18 cellular contexts compared by ENCODE assay signal in the genomic region with DNA sequence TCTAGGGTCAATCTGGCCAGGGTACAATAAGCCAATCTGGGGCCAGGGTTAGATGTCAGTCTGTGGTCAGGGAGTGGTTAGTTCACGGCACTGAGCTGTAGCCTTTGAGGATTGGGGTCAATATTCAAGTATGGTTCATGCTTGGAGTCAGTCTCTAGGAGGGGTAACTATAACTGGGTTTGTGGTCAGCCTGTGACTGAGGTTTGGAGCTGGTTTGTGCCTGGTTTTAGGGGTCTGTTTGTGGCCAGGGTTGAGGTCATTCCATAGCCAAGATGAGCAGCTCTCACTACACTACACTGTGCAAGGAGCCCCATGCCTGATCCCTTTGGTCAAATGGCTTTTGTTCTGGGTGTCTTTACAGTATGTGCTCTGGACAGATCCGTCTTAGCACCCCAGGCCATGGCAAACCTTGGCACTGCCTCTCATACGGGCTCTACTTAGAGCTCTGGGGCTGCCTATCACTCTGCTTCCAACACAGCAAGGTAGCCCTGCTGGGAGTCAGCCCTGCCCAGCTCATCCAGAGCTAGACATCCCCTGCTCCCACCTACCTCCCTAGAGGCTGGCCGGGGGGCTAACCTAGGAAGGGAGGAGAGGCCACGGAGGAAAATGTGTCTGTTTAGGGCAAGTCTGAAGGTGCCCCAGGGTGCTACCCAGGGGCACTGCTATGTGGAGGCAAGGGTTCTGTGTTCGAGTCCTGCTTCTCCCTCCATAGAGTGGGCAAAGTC.
DNase-seq lines count a peak whose midpoint lies in the region; ATAC-seq, FAIRE-seq and TF ChIP-seq lines count a peak whose summit lies in the region.
"Had no signal": no experiment of that assay in that cellular context is flagged by ENCODE, and none has a peak within 500 bp of the region (broad histone marks: within the 10 kb centered on the region; RNA-seq: fewer than 3 reads in every experiment).

No MANE protein-coding gene starts in this region.

- peaks cover 6% of the 10 kb centered on the region; the same call in 1 of the 2 replicates for H3K9me1 ChIP-seq in IMR-90 (ENCODE audit: insufficient read depth, low read length)

- H3K4me1 Mint-ChIP-seq in endodermal cell: peaks cover 15% of the 10 kb centered on the region
- H3K4me1 Mint-ChIP-seq in osteocyte (ENCODE audit: unreplicated experiment): peaks cover 89% of the 10 kb centered on the region
- H3K4me1 Mint-ChIP-seq: CD8-positive, alpha-beta memory T cell had no signal

- POLR2A ChIA-PET in IMR-90 (lab: Charles Lee; ENCODE audit: unreplicated experiment): no interaction called here

- H3K36me3 Mint-ChIP-seq in endodermal cell (ENCODE audit: low read depth) (no peaks in the 10 kb centered on the region), osteocyte (ENCODE audit: unreplicated experiment) (no peaks in the 10 kb centered on the region)
- H3K36me3 Mint-ChIP-seq: CD8-positive, alpha-beta memory T cell had no signal

- TF ChIP-seq CTCF in IMR-90 (conservative IDR thresholded peaks at IDR 0.05; ENCODE audit: low read depth, low read length) (no peak), endodermal cell (conservative IDR thresholded peaks at IDR 0.05) (no peak), osteocyte (IDR thresholded peaks at IDR 0.05) (no peak), pancreas (IDR thresholded peaks at IDR 0.05) (no peak)

- H3K9me3 Mint-ChIP-seq in endodermal cell (peaks cover 7% of the 10 kb centered on the region), osteocyte (ENCODE audit: unreplicated experiment) (peaks cover 7% of the 10 kb centered on the region)

- H2AFZ ChIP-seq in IMR-90 (replicated peaks; ENCODE audit: low read length, poor library complexity) (no peak overlapping the region), mesenchymal stem cell (ENCODE audit: low read depth, low read length) (no peak overlapping the region)

- no peak overlapping the region for H3K14ac ChIP-seq in IMR-90 (replicated peaks; ENCODE audit: low read depth, low read length)
- H3K14ac ChIP-seq in mesenchymal stem cell (ENCODE audit: low read length in 2 of 2): no peak overlapping the region

- BruUV-seq in IMR-90 (replicated peaks; lab: Mats Ljungman, UMichigan): no TSS peak

- no peak overlapping the region for H2BK5ac ChIP-seq in IMR-90 (ENCODE audit: low read depth, low read length, poor library complexity, severe bottlenecking)
- H2BK5ac ChIP-seq in mesenchymal stem cell (ENCODE audit: low read depth, low read length, poor library complexity, severe bottlenecking): no peak overlapping the region

- H4K5ac ChIP-seq in IMR-90 (ENCODE audit: low read depth, low read length): no peak overlapping the region

- H3K4me2 ChIP-seq in IMR-90 (ENCODE audit: low read depth, low read length) (no peak overlapping the region), mesenchymal stem cell (ENCODE audit: low read length, poor library complexity, severe bottlenecking) (no peak overlapping the region)
- H3K4me2 ChIP-seq: BLaER1 had no signal

- intact Hi-C loops in IMR-90 (cut with micrococcal nuclease) (no loop called here), pancreas (cut with DNase I) (no loop called here)

- H3K4me3 ChIP-seq in IMR-90 (ENCODE audit: insufficient read depth, low read depth, low read length) (no peak overlapping the region), endodermal cell (ENCODE audit: low read length) (no peak overlapping the region), mesenchymal stem cell (ENCODE audit: insufficient read depth in 1 of 2, low read depth in 1 of 2, low read length in 2 of 2) (no peak overlapping the region), pancreas (no peak overlapping the region)
- H3K4me3 ChIP-seq: BLaER1 had no signal

- H2AK5ac ChIP-seq in IMR-90 (ENCODE audit: low read depth, low read length) (no peak overlapping the region; the same call in 1 of the 2 replicates), mesenchymal stem cell (ENCODE audit: low read length, severe bottlenecking) (peak overlapping the region; percentile 21)

- H3K18ac ChIP-seq in IMR-90 (ENCODE audit: low read depth, low read length): no peak overlapping the region
- peak overlapping the region in 1 of 2 experiments; percentile 7 for H3K18ac ChIP-seq in mesenchymal stem cell (ENCODE audit: low read depth in 1 of 2, low read length in 2 of 2)

- H4K91ac ChIP-seq in IMR-90 (ENCODE audit: insufficient read depth, low read depth, low read length) (no peak overlapping the region), mesenchymal stem cell (ENCODE audit: low read length) (peak overlapping the region; percentile 69)

- no peak for ATAC-seq in IMR-90 (ENCODE audit: low read depth)
- ATAC-seq in pancreas: no peak
- ATAC-seq in HG02798 (IDR thresholded peaks at IDR 0.05; ENCODE audit: poor library complexity, unreplicated experiment): no peak
- no peak for ATAC-seq in GM21717 (IDR thresholded peaks at IDR 0.05; ENCODE audit: unreplicated experiment)

- H3K79me1 ChIP-seq in IMR-90 (ENCODE audit: low read depth in 1 of 2, low read length in 2 of 2) (no peaks in the 10 kb centered on the region), mesenchymal stem cell (replicated peaks; ENCODE audit: low read length, poor library complexity, severe bottlenecking) (no peaks in the 10 kb centered on the region)

- H2AK9ac ChIP-seq in IMR-90 (replicated peaks; ENCODE audit: low read depth, low read length, poor library complexity): no peak overlapping the region

- H2BK12ac ChIP-seq in mesenchymal stem cell (ENCODE audit: low read length in 2 of 2): no peak overlapping the region

- no peak overlapping the region for H3K56ac ChIP-seq in IMR-90 (ENCODE audit: extremely low read depth, insufficient read depth, low read length)

- no peaks in the 10 kb centered on the region for H4K20me1 ChIP-seq in IMR-90 (ENCODE audit: insufficient read depth, low read length)
- H4K20me1 ChIP-seq: BLaER1 had no signal

- no CpG with 5 or more reads among the region's 6 CpGs for WGBS in IMR-90 (ENCODE audit: extremely low coverage in 2 of 2, insufficient read length in 1 of 2), 2 experiments
- 90 to 100% methylated on average over 1 to 6 of the region's 6 CpGs for WGBS in endodermal cell (ENCODE audit: insufficient coverage in 1 of 2, insufficient read length in 1 of 2), 2 experiments
- 86% methylated on average over 6 of the region's 6 CpGs for WGBS in mesenchymal stem cell
- WGBS in pancreas, 2 donors: 67 to 69% methylated on average over 6 of the region's 6 CpGs

- H2BK120ac ChIP-seq in IMR-90 (ENCODE audit: low read depth, low read length): no peak overlapping the region
- H2BK120ac ChIP-seq in mesenchymal stem cell (ENCODE audit: low read depth, low read length): no peak overlapping the region

- no peak overlapping the region for H4K8ac ChIP-seq in IMR-90 (ENCODE audit: low read depth in 2 of 2, low read length in 2 of 2)
- H4K8ac ChIP-seq in mesenchymal stem cell (ENCODE audit: low read length): no peak overlapping the region

- dilution Hi-C loops in IMR-90 (cut with HindIII; ENCODE audit: low sequenced_read_pairs, unreplicated experiment): no loop called here

- H3K4me3 Mint-ChIP-seq in endodermal cell (no peak overlapping the region), osteocyte (ENCODE audit: unreplicated experiment) (no peak overlapping the region)
- H3K4me3 Mint-ChIP-seq: CD8-positive, alpha-beta memory T cell; HFFc6 had no signal

- H3K27ac Mint-ChIP-seq in endodermal cell (peak overlapping the region; percentile 23), osteocyte (ENCODE audit: unreplicated experiment) (peak overlapping the region; percentile 87)
- H3K27ac Mint-ChIP-seq: CD8-positive, alpha-beta memory T cell; HFFc6 had no signal

- no peak for FAIRE-seq in pancreas (lab: Jason Lieb, UNC)
- FAIRE-seq: GM12892 had no signal

- H3K36me3 ChIP-seq in IMR-90 (ENCODE audit: control insufficient read depth, insufficient read depth, low read length) (no peaks in the 10 kb centered on the region), endodermal cell (ENCODE audit: control insufficient read depth, insufficient read depth, low read length) (no peaks in the 10 kb centered on the region), mesenchymal stem cell (ENCODE audit: control insufficient read depth in 1 of 2, insufficient read depth in 2 of 2, low read depth in 1 of 2, low read length in 2 of 2) (no peaks in the 10 kb centered on the region), pancreas (no peaks in the 10 kb centered on the region)
- H3K36me3 ChIP-seq: BLaER1 had no signal

- no peak overlapping the region for H3K27ac ChIP-seq in IMR-90 (ENCODE audit: insufficient read depth, low read length)
- H3K27ac ChIP-seq in endodermal cell (ENCODE audit: low read depth, low read length): no peak overlapping the region
- no peak overlapping the region for H3K27ac ChIP-seq in mesenchymal stem cell (ENCODE audit: low read length, poor library complexity, severe bottlenecking)
- H3K27ac ChIP-seq in pancreas: no peak overlapping the region
- H3K27ac ChIP-seq: 22Rv1, BLaER1 had no signal

- TF ChIP-seq POLR2A in IMR-90 (IDR thresholded peaks at IDR 0.05; ENCODE audit: low read depth, low read length): no peak

- H3K9ac ChIP-seq in IMR-90 (ENCODE audit: low read depth, low read length) (no peak overlapping the region), endodermal cell (ENCODE audit: extremely low read depth, low read length, poor library complexity, severe bottlenecking) (no peak overlapping the region), mesenchymal stem cell (ENCODE audit: low read length) (no peak overlapping the region)
- H3K9ac ChIP-seq: BLaER1 had no signal

- H3K4me1 ChIP-seq in IMR-90 (ENCODE audit: control insufficient read depth, insufficient read depth, low read length) (peaks cover 2% of the 10 kb centered on the region; the same call in 1 of the 2 replicates), endodermal cell (ENCODE audit: control insufficient read depth, insufficient read depth, low read length) (no peaks in the 10 kb centered on the region), mesenchymal stem cell (ENCODE audit: control insufficient read depth, insufficient read depth, low read depth, low read length) (peaks cover 12% of the 10 kb centered on the region), pancreas (no peaks in the 10 kb centered on the region)
- H3K4me1 ChIP-seq: Caco-2 had no signal

- TF ChIP-seq RAD21 in IMR-90 (IDR thresholded peaks at IDR 0.05; ENCODE audit: low read length): no peak

- H3K9me3 ChIP-seq in IMR-90 (ENCODE audit: control insufficient read depth, insufficient read depth, low read length): no peaks in the 10 kb centered on the region
- peaks cover 8% of the 10 kb centered on the region for H3K9me3 ChIP-seq in endodermal cell (ENCODE audit: control insufficient read depth, low read length)
- H3K9me3 ChIP-seq in mesenchymal stem cell (ENCODE audit: control insufficient read depth, low read length): peaks cover 4% of the 10 kb centered on the region
- no peaks in the 10 kb centered on the region for H3K9me3 ChIP-seq in pancreas
- H3K9me3 ChIP-seq: BLaER1 had no signal

- in situ Hi-C loops in IMR-90 (cut with MboI; ENCODE audit: low sequenced_read_pairs): no loop called here

- H2BK15ac ChIP-seq in IMR-90 (ENCODE audit: low read depth, low read length): no peak overlapping the region
- no peak overlapping the region for H2BK15ac ChIP-seq in mesenchymal stem cell (ENCODE audit: low read depth, poor library complexity, severe bottlenecking)

- DNase-seq in IMR-90: no peak
- DNase-seq in endodermal cell: no peak
- no peak for DNase-seq in mesenchymal stem cell
- DNase-seq in osteocyte (ENCODE audit: extremely low spot score, unreplicated experiment): peak; percentile 79
- no peak for DNase-seq in pancreas
- DNase-seq in NCI-H446 (lab: John Stamatoyannopoulos, UW): no peak
- DNase-seq: AML-193; Caco-2; CD8-positive, alpha-beta memory T cell; DND-41; GDM1; HCEC 1CT; HFFc6 had no signal

- peaks cover 5% of the 10 kb centered on the region for H3K27me3 ChIP-seq in IMR-90 (ENCODE audit: control insufficient read depth, insufficient read depth, low read length)
- no peaks in the 10 kb centered on the region for H3K27me3 ChIP-seq in endodermal cell (ENCODE audit: control insufficient read depth, insufficient read depth, low read length, poor library complexity, severe bottlenecking)
- peaks cover 0 to 12% of the 10 kb centered on the region in 2 experiments for H3K27me3 ChIP-seq in mesenchymal stem cell (ENCODE audit: control insufficient read depth in 1 of 2, insufficient read depth in 1 of 2, low read length in 2 of 2)
- H3K27me3 ChIP-seq in pancreas: no peaks in the 10 kb centered on the region
- H3K27me3 ChIP-seq: BLaER1 had no signal

- H3K27me3 Mint-ChIP-seq in endodermal cell (ENCODE audit: insufficient read depth) (no peaks in the 10 kb centered on the region), osteocyte (ENCODE audit: unreplicated experiment) (no peaks in the 10 kb centered on the region)

- CTCF ChIA-PET in IMR-90 (lab: Yijun Ruan, JAX): no interaction called here

- H3K4ac ChIP-seq in IMR-90 (ENCODE audit: low read depth, low read length): no peak overlapping the region
- no peak overlapping the region for H3K4ac ChIP-seq in mesenchymal stem cell (ENCODE audit: low read depth in 1 of 2, low read length in 2 of 2)

- H3K23ac ChIP-seq in IMR-90 (ENCODE audit: low read depth, low read length) (peak overlapping the region; percentile 51; the same call in 1 of the 2 replicates), mesenchymal stem cell (ENCODE audit: low read length in 2 of 2) (peak overlapping the region in 1 of 2 experiments; percentile 11)

- H2BK20ac ChIP-seq in IMR-90 (ENCODE audit: low read depth, low read length): no peak overlapping the region
